In the genomic region with DNA sequence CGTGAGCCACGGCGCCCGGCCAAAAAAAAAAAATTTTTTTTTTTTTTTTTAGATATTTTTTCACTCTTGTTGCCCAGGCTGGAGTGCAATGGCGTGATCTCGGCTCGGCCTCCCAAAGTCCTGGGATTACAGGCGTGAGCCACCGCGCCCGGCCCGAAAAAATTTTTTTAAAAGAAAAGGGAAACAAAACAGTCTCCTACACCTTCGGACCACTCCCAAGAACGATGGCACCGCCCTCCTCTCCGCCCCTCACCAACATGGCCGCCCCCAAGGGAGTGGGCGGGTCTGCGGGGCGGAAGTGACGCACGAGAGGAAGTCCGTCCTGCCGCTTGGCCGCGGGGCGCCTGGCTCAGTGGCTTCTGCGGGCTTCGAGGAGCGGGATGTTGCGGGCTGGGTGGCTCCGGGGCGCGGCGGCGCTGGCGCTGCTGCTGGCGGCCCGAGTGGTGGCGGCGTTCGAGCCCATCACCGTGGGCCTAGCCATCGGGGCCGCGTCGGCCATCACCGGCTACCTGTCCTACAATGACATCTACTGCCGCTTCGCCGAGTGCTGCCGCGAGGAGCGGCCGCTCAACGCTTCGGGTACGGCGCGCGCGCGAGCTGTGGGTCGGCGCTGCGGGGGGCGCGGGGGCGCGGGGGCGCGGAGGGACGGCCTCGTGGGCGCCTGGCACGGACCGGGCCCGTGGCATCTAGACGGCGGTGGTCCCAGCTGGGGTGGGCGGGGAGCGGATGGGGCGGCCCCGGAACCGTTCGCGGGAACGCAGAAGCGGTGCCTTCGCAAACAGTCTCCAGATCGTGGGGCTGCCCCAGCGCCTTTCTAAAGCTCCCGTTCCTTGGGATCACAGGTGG, we compare ENCODE assay signal across 8 cellular contexts. TPM values are rescaled to one million over a fixed set of nuclear protein-coding genes. Genes with fewer than 3 reads are reported as not detected.
DNase-seq lines count a peak whose midpoint lies in the region; ATAC-seq and TF ChIP-seq lines count a peak whose summit lies in the region.

A gene with protein sequence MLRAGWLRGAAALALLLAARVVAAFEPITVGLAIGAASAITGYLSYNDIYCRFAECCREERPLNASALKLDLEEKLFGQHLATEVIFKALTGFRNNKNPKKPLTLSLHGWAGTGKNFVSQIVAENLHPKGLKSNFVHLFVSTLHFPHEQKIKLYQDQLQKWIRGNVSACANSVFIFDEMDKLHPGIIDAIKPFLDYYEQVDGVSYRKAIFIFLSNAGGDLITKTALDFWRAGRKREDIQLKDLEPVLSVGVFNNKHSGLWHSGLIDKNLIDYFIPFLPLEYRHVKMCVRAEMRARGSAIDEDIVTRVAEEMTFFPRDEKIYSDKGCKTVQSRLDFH (plus strand): TSS at position 352 of the 846 bp plus-strand sequence. CDS start 29 bp downstream, at position 381.

- DNase-seq in A673 (ENCODE audit: low spot score) (peak; percentile 97), NCI-H2196 (lab: John Stamatoyannopoulos, UW; ENCODE audit: unreplicated experiment) (peak; percentile 87), T47D (ENCODE audit: low read depth in 1 of 2, low spot score in 1 of 2) (peak; percentile 76 to 95)

- POLR2A ChIA-PET in A673 (lab: Charles Lee; ENCODE audit: low non-redundant PET) = interaction anchor here (0.6 to 0.7 kb wide), 2 partner anchors 107 to 1108 kb away, joined by 3 to 4 read pairs; no protein-coding TSS in a partner anchor

- no TSS peak for BruUV-seq in A673 (replicated peaks; lab: Mats Ljungman, UMichigan)

- peak; percentile 92 for ATAC-seq in GM18868 (IDR thresholded peaks at IDR 0.05; ENCODE audit: unreplicated experiment)
- peak; percentile 96 for ATAC-seq in HG03108 (IDR thresholded peaks at IDR 0.05; ENCODE audit: unreplicated experiment)

- CTCF ChIA-PET in A673 (lab: Charles Lee) = interaction anchor here (0.6 kb wide), 2 partner anchors 20 to 692 kb away, joined by 3 read pairs; a partner anchor contains a TSS

- H3K27me3 ChIP-seq in A673 (replicated peaks; ENCODE audit: insufficient read depth, low read depth, low read length, poor library complexity) = no peaks in the 10 kb centered on the region
- no peaks in the 10 kb centered on the region for H3K27me3 ChIP-seq in skeletal muscle tissue (ENCODE audit: control insufficient read depth in 3 of 3, insufficient read depth in 3 of 3, low read length in 3 of 3)

- peaks cover 18% of the 10 kb centered on the region for H3K36me3 ChIP-seq in A673 (ENCODE audit: insufficient read depth, low read length, poor library complexity, severe bottlenecking)
- H3K36me3 ChIP-seq in skeletal muscle tissue (ENCODE audit: control insufficient read depth in 3 of 3, insufficient read depth in 3 of 3, low read length in 3 of 3) = peaks cover 9 to 14% (median 11%) of the 10 kb centered on the region in 3 donors

- in situ Hi-C loops in T47D (cut with HindIII; ENCODE audit: low pct_unique_long_range_greater_than_20kb, low sequenced_read_pairs) = no loop called here

- H3K4me3 ChIP-seq in A673 (ENCODE audit: low read depth, low read length, poor library complexity, severe bottlenecking) (peak within 1 kb of the TSS; percentile 91), iPS-18c (ENCODE audit: insufficient read depth, low read depth, low read length) (peak within 1 kb of the TSS; percentile 95), skeletal muscle tissue (ENCODE audit: low read length in 3 of 3) (peak within 1 kb of the TSS; percentile 83 to 90 (median 83))

- TF ChIP-seq CTCF in A673 (conservative IDR thresholded peaks at IDR 0.05; ENCODE audit: low read depth, low read length) = no peak
- TF ChIP-seq CTCF in VCaP (conservative IDR thresholded peaks at IDR 0.05) = no peak; the same call in 1 of the 2 replicates

- H3K9me3 ChIP-seq in A673 (ENCODE audit: low read depth, low read length, poor library complexity, severe bottlenecking) = no peaks in the 10 kb centered on the region
- H3K9me3 ChIP-seq in iPS-18c (ENCODE audit: control insufficient read depth, insufficient read depth, low read length) = peaks cover 2% of the 10 kb centered on the region
- H3K9me3 ChIP-seq in skeletal muscle tissue (ENCODE audit: control insufficient read depth in 3 of 3, low read length in 3 of 3) = no peaks in the 10 kb centered on the region

- H3K27ac ChIP-seq in A673 (ENCODE audit: low read depth, low read length, poor library complexity, severe bottlenecking) (peak within 1 kb of the TSS; percentile 85), VCaP (peak within 1 kb of the TSS; percentile 77), skeletal muscle tissue (ENCODE audit: low read depth, low read length) (peak within 1 kb of the TSS; percentile 60)

- peak within 1 kb of the TSS; percentile 76 to 83 (median 77) for H3K9ac ChIP-seq in skeletal muscle tissue (ENCODE audit: low read depth in 1 of 3, low read length in 3 of 3)

- H3K4me1 ChIP-seq in A673 (ENCODE audit: insufficient read depth, low read length, poor library complexity, severe bottlenecking) = peaks cover 26% of the 10 kb centered on the region
- peaks cover 9 to 10% (median 10%) of the 10 kb centered on the region in 3 donors for H3K4me1 ChIP-seq in skeletal muscle tissue (ENCODE audit: control insufficient read depth in 3 of 3, insufficient read depth in 3 of 3, low read length in 3 of 3)

- intact Hi-C loops in A673 (cut with micrococcal nuclease; ENCODE audit: unreplicated experiment) = loop anchor here (10.0 kb wide), 1 partner anchor 162 kb away; no protein-coding TSS in a partner anchor

RNA-seq across cellular contexts. Expression of the gene that starts here (rescaled TPM):
- total RNA-seq in A673 (2021) = 47.6 and 50.0 TPM in 2 replicates
- 15.7 TPM for total RNA-seq in skeletal muscle tissue

Comparison
In these comparisons a context has a peak if more than half of its experiments do, and no peak if none do; other contexts are left out.
1. Peak in every context shown above with its lines: DNase-seq, ATAC-seq, H3K4me3 ChIP-seq and H3K27ac ChIP-seq.